In genomic region chr13:50382511-50382910, GRCh38 we compare ENCODE assay signal across 27 cellular contexts.
"Had no signal": no experiment of that assay in that cellular context is flagged by ENCODE, and none has a peak within 500 bp of the region (broad histone marks: within the 10 kb centered on the region; RNA-seq: fewer than 3 reads in every experiment).

No MANE protein-coding gene starts in this region.

- ATAC-seq: naive thymus-derived CD4-positive, alpha-beta T cell; natural killer cell; pancreas; right cardiac atrium; right lobe of liver; stimulated activated memory B cell treated with anti-CD40 and anti-IgM and Interleukin-4, amounts not matched to agents 10 μg/mL and 1 μg/mL and 100 μg/mL, for 72 hours; stimulated activated naive CD8-positive, alpha-beta T cell treated with anti-CD3 and anti-CD28 coated beads, Interleukin-15, amount 100 ng/mL, for 72 hours; stimulated activated naive CD8-positive, alpha-beta T cell treated with anti-CD3 and anti-CD28 coated beads, Interleukin-15, Interleukin-2, amounts not matched to agents 100 U/mL and 50 U/mL, for 24 hours; upper lobe of right lung had no signal

- H3K27ac ChIP-seq: neural progenitor cell, pancreas, prostate gland, right lobe of liver, skin epidermis, spleen, suprapubic skin, testis, tibial artery, transverse colon, upper lobe of right lung, uterus had no signal

- H2AFZ ChIP-seq: neural progenitor cell had no signal

- H3K4me2 ChIP-seq: neural progenitor cell, smooth muscle cell had no signal

- H3K9ac ChIP-seq: neural progenitor cell had no signal

- DNase-seq: naive thymus-derived CD4-positive, alpha-beta T cell; natural killer cell; occipital lobe; pancreas; right cardiac atrium; right lobe of liver; spleen; stimulated activated CD4-positive, alpha-beta T cell treated with anti-CD3 and anti-CD28 coated beads, Interleukin-12 subunit alpha, Interleukin-12 subunit beta, amount 100 ng/mL, for 4 hours; stimulated activated CD4-positive, alpha-beta T cell treated with anti-CD3 and anti-CD28 coated beads, Interleukin-1b, Interleukin-23, amount 100 ng/mL, for 48 hours; stimulated activated CD4-positive, alpha-beta T cell treated with anti-CD3 and anti-CD28 coated beads, Interleukin-4, amount 100 ng/mL, for 1 hour; stimulated activated CD4-positive, alpha-beta T cell treated with anti-CD3 and anti-CD28 coated beads, Interleukin-4, amount 100 ng/mL, for 4 hours; stimulated activated CD8-positive, alpha-beta memory T cell treated with anti-CD3 and anti-CD28 coated beads, Interleukin-4, amount 100 ng/mL, for 48 hours; stimulated activated naive CD4-positive, alpha-beta T cell; stimulated activated naive CD8-positive, alpha-beta T cell treated with anti-CD3 and anti-CD28 coated beads, Interleukin-15, amount 100 ng/mL, for 72 hours; stimulated activated naive CD8-positive, alpha-beta T cell treated with anti-CD3 and anti-CD28 coated beads, Interleukin-15, Interleukin-2, amounts not matched to agents 100 U/mL and 50 U/mL, for 24 hours; substantia nigra; testis; tibial artery; transverse colon; upper lobe of right lung; uterus had no signal

- H3K4me1 ChIP-seq: pancreas, prostate gland, testis, uterus had no signal

- H3K9me3 ChIP-seq: pancreas, prostate gland, right lobe of liver, suprapubic skin, testis, tibial artery, upper lobe of right lung, uterus had no signal

- H3K36me3 ChIP-seq: neural progenitor cell, pancreas, prostate gland, right lobe of liver, spleen, suprapubic skin, tibial artery, transverse colon, upper lobe of right lung, uterus had no signal

- H3K27me3 ChIP-seq: neural progenitor cell, pancreas, right lobe of liver, spleen, suprapubic skin, testis, tibial artery, transverse colon, upper lobe of right lung, uterus had no signal

- H3K4me3 ChIP-seq: neural progenitor cell, pancreas, prostate gland, right lobe of liver, skin epidermis, smooth muscle cell, spleen, suprapubic skin, testis, tibial artery, transverse colon, upper lobe of right lung, uterus had no signal
